ENCODE assay signal across 15 cellular contexts in the genomic region with DNA sequence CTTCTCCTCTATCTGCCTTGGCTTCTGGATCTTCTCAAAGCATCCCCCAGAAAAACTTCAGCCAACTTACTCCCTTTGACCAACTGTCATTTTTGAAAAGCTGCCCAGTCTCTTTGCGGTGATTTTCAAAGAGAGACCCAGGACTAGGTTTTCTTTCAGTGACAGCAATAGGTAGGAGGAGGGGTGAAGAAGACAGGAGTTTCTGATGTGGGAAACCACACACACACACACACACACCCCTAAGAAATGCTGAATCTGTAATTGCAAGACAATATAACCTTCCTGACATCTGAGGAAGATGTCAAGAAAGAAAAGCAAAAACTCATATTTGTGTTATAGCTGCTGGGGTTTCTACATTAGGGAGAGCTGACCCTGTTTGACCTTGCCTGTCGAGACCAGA. TPM values are rescaled to one million over a fixed set of nuclear protein-coding genes. Genes with fewer than 3 reads are reported as not detected.
"Had no signal": no experiment of that assay in that cellular context is flagged by ENCODE, and none has a peak within 500 bp of the region (broad histone marks: within the 10 kb centered on the region; RNA-seq: fewer than 3 reads in every experiment).

No MANE protein-coding gene starts in this region.

- H3K36me3 Mint-ChIP-seq: activated naive CD8-positive, alpha-beta T cell; mesothelial cell of epicardium; stimulated activated memory B cell treated with anti-CD40 and anti-IgM and Interleukin-4, amounts not matched to agents 10 μg/mL and 1 μg/mL and 100 μg/mL, for 72 hours had no signal

- H3K4me3 ChIP-seq: esophagus squamous epithelium, right atrium auricular region, SJCRH30, suprapubic skin had no signal

- H3K27ac Mint-ChIP-seq: activated naive CD8-positive, alpha-beta T cell; mesothelial cell of epicardium; stimulated activated memory B cell treated with anti-CD40 and anti-IgM and Interleukin-4, amounts not matched to agents 10 μg/mL and 1 μg/mL and 100 μg/mL, for 72 hours had no signal

- H3K9me3 ChIP-seq: esophagus squamous epithelium, heart left ventricle, right atrium auricular region, SJCRH30, suprapubic skin had no signal

- DNase-seq: activated CD4-positive, alpha-beta T cell treated with anti-CD3 and anti-CD28 coated beads, Interleukin-2, amount 50 U/mL, for 4 hours; activated gamma-delta T cell; activated T-cell treated with anti-CD3 and anti-CD28 coated beads, Interleukin-2, amount 50 U/mL, for 48 hours; esophagus squamous epithelium; foreskin keratinocyte; posterior cingulate gyrus; SJCRH30; SW 1271 had no signal

- H3K27me3 ChIP-seq: right atrium auricular region, SJCRH30 had no signal

- ATAC-seq: activated CD4-positive, CD25-positive, alpha-beta regulatory T cell treated with anti-CD3 and anti-CD28 coated beads, Interleukin-2, amount 50 U/mL, for 24 hours; foreskin keratinocyte; stimulated activated memory B cell treated with anti-CD40 and anti-IgM and Interleukin-4, amounts not matched to agents 10 μg/mL and 1 μg/mL and 100 μg/mL, for 72 hours had no signal

- H3K27ac ChIP-seq: foreskin keratinocyte, SJCRH30 had no signal

- H3K9me3 Mint-ChIP-seq: mesothelial cell of epicardium; stimulated activated memory B cell treated with anti-CD40 and anti-IgM and Interleukin-4, amounts not matched to agents 10 μg/mL and 1 μg/mL and 100 μg/mL, for 72 hours had no signal

- H3K36me3 ChIP-seq: esophagus squamous epithelium, heart left ventricle, right atrium auricular region, SJCRH30, suprapubic skin had no signal

- H3K4me3 Mint-ChIP-seq: activated naive CD8-positive, alpha-beta T cell; mesothelial cell of epicardium; stimulated activated memory B cell treated with anti-CD40 and anti-IgM and Interleukin-4, amounts not matched to agents 10 μg/mL and 1 μg/mL and 100 μg/mL, for 72 hours had no signal

RNA-seq across cellular contexts. Expression of gene FAM20A, which starts 5.2 kb away (rescaled TPM):
- total RNA-seq: foreskin keratinocyte had no signal
